In genomic region chr1:244461254-244462071, GRCh38 we compare ENCODE assay signal across 8 cellular contexts. TPM values are rescaled to one million over a fixed set of nuclear protein-coding genes. Genes with fewer than 3 reads are reported as not detected.
DNase-seq lines count a peak whose midpoint lies in the region; ATAC-seq, FAIRE-seq and TF ChIP-seq lines count a peak whose summit lies in the region.

A gene with protein sequence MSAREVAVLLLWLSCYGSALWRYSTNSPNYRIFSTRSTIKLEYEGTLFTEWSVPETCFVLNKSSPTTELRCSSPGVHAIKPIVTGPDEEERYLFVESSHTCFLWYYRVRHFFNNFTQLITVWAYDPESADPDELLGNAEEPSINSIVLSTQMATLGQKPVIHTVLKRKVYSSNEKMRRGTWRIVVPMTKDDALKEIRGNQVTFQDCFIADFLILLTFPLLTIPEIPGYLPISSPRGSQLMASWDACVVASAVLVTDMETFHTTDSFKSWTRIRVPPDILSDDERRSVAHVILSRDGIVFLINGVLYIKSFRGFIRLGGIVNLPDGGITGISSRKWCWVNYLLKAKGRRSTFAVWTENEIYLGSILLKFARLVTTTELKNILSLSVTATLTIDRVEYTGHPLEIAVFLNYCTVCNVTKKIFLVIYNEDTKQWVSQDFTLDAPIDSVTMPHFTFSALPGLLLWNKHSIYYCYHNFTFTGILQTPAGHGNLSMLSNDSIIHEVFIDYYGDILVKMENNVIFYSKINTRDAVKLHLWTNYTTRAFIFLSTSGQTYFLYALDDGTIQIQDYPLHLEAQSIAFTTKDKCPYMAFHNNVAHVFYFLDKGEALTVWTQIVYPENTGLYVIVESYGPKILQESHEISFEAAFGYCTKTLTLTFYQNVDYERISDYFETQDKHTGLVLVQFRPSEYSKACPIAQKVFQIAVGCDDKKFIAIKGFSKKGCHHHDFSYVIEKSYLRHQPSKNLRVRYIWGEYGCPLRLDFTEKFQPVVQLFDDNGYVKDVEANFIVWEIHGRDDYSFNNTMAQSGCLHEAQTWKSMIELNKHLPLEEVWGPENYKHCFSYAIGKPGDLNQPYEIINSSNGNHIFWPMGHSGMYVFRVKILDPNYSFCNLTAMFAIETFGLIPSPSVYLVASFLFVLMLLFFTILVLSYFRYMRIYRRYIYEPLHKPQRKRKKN (plus strand): TSS chr1:244461273. CDS start chr1:244461430, 157 bp downstream.

- H3K4me3 Mint-ChIP-seq in neural crest cell = peak within 1 kb of the TSS; percentile 80
- H3K4me3 Mint-ChIP-seq in stimulated activated naive CD8-positive, alpha-beta T cell treated with anti-CD3 and anti-CD28 coated beads, Interleukin-15, amount 100 ng/mL, for 72 hours = peak within 1 kb of the TSS; percentile 88 to 95

- H3K9me3 Mint-ChIP-seq in neural crest cell = peaks cover 7% of the 10 kb centered on the region
- H3K9me3 Mint-ChIP-seq in stimulated activated naive CD8-positive, alpha-beta T cell treated with anti-CD3 and anti-CD28 coated beads, Interleukin-15, amount 100 ng/mL, for 72 hours = peaks cover 0 to 4% of the 10 kb centered on the region in 2 donors

- H3K27me3 Mint-ChIP-seq in neural crest cell (ENCODE audit: low read depth) = no peaks in the 10 kb centered on the region
- H3K27me3 Mint-ChIP-seq in stimulated activated naive CD8-positive, alpha-beta T cell treated with anti-CD3 and anti-CD28 coated beads, Interleukin-15, amount 100 ng/mL, for 72 hours = no peaks in the 10 kb centered on the region

- peaks cover 12% of the 10 kb centered on the region for H3K36me3 Mint-ChIP-seq in neural crest cell (ENCODE audit: low read depth)

- ATAC-seq in GM19452 (IDR thresholded peaks at IDR 0.05; ENCODE audit: unreplicated experiment) (peak; percentile 99), HG03565 (IDR thresholded peaks at IDR 0.05; ENCODE audit: unreplicated experiment) (peak; percentile 99)
- peak; percentile 97 for ATAC-seq in stimulated activated naive CD8-positive, alpha-beta T cell treated with anti-CD3 and anti-CD28 coated beads, Interleukin-15, amount 100 ng/mL, for 72 hours

- peak; percentile 88 for DNase-seq in COR-L47 (lab: John Stamatoyannopoulos, UW)
- peak; percentile 69 for DNase-seq in RKO (ENCODE audit: low spot score)
- peak; percentile 78 for DNase-seq in activated naive CD4-positive, alpha-beta T cell treated with Interleukin-2 at 50 U/mL for 16 hours
- peak; percentile 75 to 84 for DNase-seq in frontal cortex (ENCODE audit: low spot score in 2 of 2)
- peak; percentile 57 for DNase-seq in neural crest cell (ENCODE audit: low read depth, low spot score)
- DNase-seq in stimulated activated naive CD8-positive, alpha-beta T cell treated with anti-CD3 and anti-CD28 coated beads, Interleukin-15, amount 100 ng/mL, for 72 hours = peak; percentile 73 to 80

- TF ChIP-seq CTCF in neural crest cell (conservative IDR thresholded peaks at IDR 0.05) = no peak

- FAIRE-seq in frontal cortex (lab: Jason Lieb, UNC) = no peak

- H3K27ac Mint-ChIP-seq in neural crest cell (ENCODE audit: unreplicated experiment) = peak within 1 kb of the TSS; percentile 86
- peak within 1 kb of the TSS; percentile 65 to 96 for H3K27ac Mint-ChIP-seq in stimulated activated naive CD8-positive, alpha-beta T cell treated with anti-CD3 and anti-CD28 coated beads, Interleukin-15, amount 100 ng/mL, for 72 hours

- peaks cover 4% of the 10 kb centered on the region for H3K4me1 Mint-ChIP-seq in neural crest cell
- peaks cover 22% of the 10 kb centered on the region for H3K4me1 Mint-ChIP-seq in stimulated activated naive CD8-positive, alpha-beta T cell treated with anti-CD3 and anti-CD28 coated beads, Interleukin-15, amount 100 ng/mL, for 72 hours

RNA-seq across cellular contexts. Expression of the gene that starts here (rescaled TPM):
- total RNA-seq in frontal cortex = 2.0 TPM
- total RNA-seq in neural crest cell = 0.44 and 0.73 TPM in 2 replicates

Comparison
In these comparisons a context has a peak if more than half of its experiments do, and no peak if none do; other contexts are left out.
1. Peak in every context shown above with its lines: DNase-seq and ATAC-seq.
2. Peak in DNase-seq in neural crest cell; RNA of the gene not detected or under 1 TPM.